Comparison of ENCODE assay signal across 18 cellular contexts in the genomic region with DNA sequence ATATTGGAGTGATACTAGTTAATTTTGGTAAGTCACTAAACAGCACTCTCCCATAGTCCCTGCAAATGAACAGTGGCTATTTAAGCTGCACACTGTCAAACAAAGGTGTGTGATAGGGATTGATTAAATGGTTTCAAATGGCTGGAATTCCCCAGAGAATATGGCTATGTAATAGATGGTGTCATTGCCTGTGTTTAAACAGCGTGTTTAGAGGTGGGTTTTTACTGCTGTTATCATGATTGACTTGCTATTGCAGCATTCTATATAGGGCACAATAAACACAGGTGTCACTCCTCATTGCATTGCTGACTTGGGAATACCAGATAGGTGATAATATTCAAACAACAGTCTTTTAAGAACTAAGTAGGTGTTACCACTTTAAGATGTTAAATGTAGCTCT.
"Had no signal": no experiment of that assay in that cellular context is flagged by ENCODE, and none has a peak within 500 bp of the region (broad histone marks: within the 10 kb centered on the region; RNA-seq: fewer than 3 reads in every experiment).

No MANE protein-coding gene starts in this region.

- DNase-seq: activated CD4-positive, alpha-beta T cell treated with anti-CD3 and anti-CD28 coated beads, Interleukin-2, amount 10 ng/mL, durations not matched to agents 24 days and 14 days; activated CD8-positive, alpha-beta T cell treated with anti-CD3 and anti-CD28 coated beads for 36 hours; activated naive CD4-positive, alpha-beta T cell treated with Interleukin-2 at 50 U/mL for 16 hours; activated naive CD8-positive, alpha-beta T cell treated with anti-CD3 and anti-CD28 coated beads, Interleukin-2, amount 10 ng/mL, durations not matched to agents 7 days and 5 days; activated T-cell treated with anti-CD3 and anti-CD28 coated beads, Interleukin-2, amount 50 U/mL, for 1 hour; brain microvascular endothelial cell; central memory CD4-positive, alpha-beta T cell; dorsolateral prefrontal cortex; lower lobe of right lung; nucleus accumbens; posterior cingulate gyrus; retina; stimulated activated naive CD8-positive, alpha-beta T cell treated with anti-CD3 and anti-CD28 coated beads, Interleukin-15, amount 100 ng/mL, for 72 hours; T1000; transverse colon had no signal

- FAIRE-seq: colon had no signal

- ATAC-seq: activated CD8-positive, alpha-beta T cell treated with anti-CD3 and anti-CD28 coated beads for 36 hours; lower lobe of right lung; stimulated activated naive CD8-positive, alpha-beta T cell treated with anti-CD3 and anti-CD28 coated beads, Interleukin-15, amount 100 ng/mL, for 72 hours had no signal

- H3K27me3 ChIP-seq: brain microvascular endothelial cell, dorsolateral prefrontal cortex, suprapubic skin, transverse colon, vagina had no signal

- H3K36me3 ChIP-seq: brain microvascular endothelial cell, lower lobe of right lung, suprapubic skin, transverse colon, vagina had no signal

- H3K4me3 ChIP-seq: dorsolateral prefrontal cortex, lower lobe of right lung, suprapubic skin, transverse colon, vagina had no signal

- H3K4me1 ChIP-seq: lower lobe of right lung, suprapubic skin, transverse colon, vagina had no signal

- H3K27ac ChIP-seq: brain microvascular endothelial cell, dorsolateral prefrontal cortex, lower lobe of right lung, suprapubic skin, transverse colon, vagina had no signal

- H3K9me3 ChIP-seq: lower lobe of right lung, suprapubic skin, transverse colon, vagina had no signal
